ENCODE assay signal across 8 cellular contexts in the genomic region with DNA sequence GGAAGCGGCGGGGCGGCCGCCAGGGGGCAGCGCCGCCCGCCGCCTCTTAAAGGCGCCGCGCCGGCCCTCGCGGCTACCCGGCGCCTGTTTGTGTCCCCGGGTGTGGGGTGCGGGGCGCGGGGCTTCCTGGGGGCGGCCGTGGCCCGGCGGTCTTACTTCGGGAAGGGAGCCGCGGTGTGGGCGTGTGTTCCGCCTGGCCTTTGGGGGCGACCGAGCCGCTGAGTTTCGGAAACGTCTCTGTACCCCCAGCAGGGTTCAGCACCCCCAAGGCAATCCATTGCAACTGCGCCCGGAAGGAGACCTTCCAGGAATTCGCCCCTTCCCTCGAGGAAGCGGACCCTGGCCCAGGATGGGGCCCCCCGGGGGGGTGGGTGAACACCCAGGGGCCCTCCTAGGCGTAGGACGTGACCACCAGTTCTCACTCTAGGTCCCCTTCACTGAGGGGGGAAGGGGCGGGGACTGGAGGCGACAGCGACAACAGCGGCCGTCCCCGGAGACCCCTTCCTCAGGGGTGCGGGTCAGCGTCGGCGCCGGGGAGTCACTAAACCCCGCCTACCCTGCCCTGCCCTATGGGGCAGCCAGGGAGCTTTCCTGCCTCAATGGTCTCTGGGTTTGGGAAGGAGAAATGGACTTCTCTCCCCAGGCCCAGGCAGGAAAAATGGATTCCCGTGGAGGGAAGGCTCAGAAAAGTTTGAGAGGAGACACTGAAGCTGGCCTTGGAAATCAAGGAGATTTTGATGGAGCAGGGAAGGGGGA. TPM values are rescaled to one million over a fixed set of nuclear protein-coding genes. Genes with fewer than 3 reads are reported as not detected.
DNase-seq lines count a peak whose midpoint lies in the region; ATAC-seq and TF ChIP-seq lines count a peak whose summit lies in the region.

A gene (minus strand): TSS at position 6 of the 756 bp plus-strand sequence. CDS start 762 bp downstream, outside the sequence.

- peak; percentile 78 for DNase-seq in AG08395 (ENCODE audit: low spot score)
- DNase-seq in NCI-H748 (lab: John Stamatoyannopoulos, UW; ENCODE audit: unreplicated experiment): peak; percentile 81
- DNase-seq in activated T-helper 1 cell treated with anti-CD3 and anti-CD28 coated beads, Interleukin-2, amount 50 U/mL, for 16 hours (ENCODE audit: low read depth in 1 of 2, low spot score in 1 of 2): peak; percentile 21 to 35
- DNase-seq in fibroblast of the aortic adventitia (ENCODE audit: low read depth): peak; percentile 35
- DNase-seq in nephron progenitor cell: peak; percentile 67
- DNase-seq in suprapubic skin (ENCODE audit: low spot score in 2 of 2): peak in 1 of 2 donors; percentile 73

- no peaks in the 10 kb centered on the region for H3K27me3 ChIP-seq in suprapubic skin

- no peak within 1 kb of the TSS for H3K27ac Mint-ChIP-seq in nephron progenitor cell

- H3K9me3 ChIP-seq in suprapubic skin: no peaks in the 10 kb centered on the region

- TF ChIP-seq CTCF in fibroblast of the aortic adventitia (IDR thresholded peaks at IDR 0.05; ENCODE audit: insufficient read depth, low read length) (peak; percentile 11), nephron progenitor cell (IDR thresholded peaks at IDR 0.05) (no peak), suprapubic skin (IDR thresholded peaks at IDR 0.05) (peak; percentile 4 to 37)

- peak within 1 kb of the TSS; percentile 96 for H3K27ac ChIP-seq in suprapubic skin

- TF ChIP-seq POLR2A in suprapubic skin (IDR thresholded peaks at IDR 0.05): no peak

- no peaks in the 10 kb centered on the region for H3K36me3 Mint-ChIP-seq in nephron progenitor cell (ENCODE audit: low read depth)

- peaks cover 26% of the 10 kb centered on the region for H3K4me1 Mint-ChIP-seq in nephron progenitor cell

- no peaks in the 10 kb centered on the region for H3K36me3 ChIP-seq in suprapubic skin

- peaks cover 30% of the 10 kb centered on the region for H3K27me3 Mint-ChIP-seq in nephron progenitor cell (ENCODE audit: low read depth, poor library complexity)

- H3K4me1 ChIP-seq in suprapubic skin: peaks cover 31% of the 10 kb centered on the region

- H3K9me3 Mint-ChIP-seq in nephron progenitor cell: no peaks in the 10 kb centered on the region

- H3K4me3 Mint-ChIP-seq in nephron progenitor cell: peak within 1 kb of the TSS; percentile 89

- 1% methylated on average over 13 of the region's 55 CpGs for WGBS in suprapubic skin

- peak within 1 kb of the TSS; percentile 80 for H3K4me3 ChIP-seq in fibroblast of the aortic adventitia (ENCODE audit: low read depth, low read length)
- H3K4me3 ChIP-seq in suprapubic skin: peak within 1 kb of the TSS; percentile 85

- ATAC-seq in GM18519 (IDR thresholded peaks at IDR 0.05; ENCODE audit: low FRiP score, unreplicated experiment) (peak; percentile 30), HG03025 (IDR thresholded peaks at IDR 0.05; ENCODE audit: low FRiP score, unreplicated experiment) (peak; percentile 60)

- TF ChIP-seq EP300 in suprapubic skin (IDR thresholded peaks at IDR 0.05): no peak

RNA-seq across cellular contexts. Expression of the gene that starts here (rescaled TPM):
- total RNA-seq in fibroblast of the aortic adventitia (ENCODE audit: low replicate concordance) (3.7 and 20.1 TPM in 2 replicates), suprapubic skin (10 to 100 TPM; 29.9 to 33.6 (median 32.2) TPM)
